8 cellular contexts compared by ENCODE assay signal in genomic region chr13:111216166-111216960, GRCh38.
DNase-seq lines count a peak whose midpoint lies in the region; ATAC-seq and TF ChIP-seq lines count a peak whose summit lies in the region.

No MANE protein-coding gene starts in this region.

- CTCF ChIA-PET in CD4-positive, alpha-beta memory T cell (lab: Charles Lee; ENCODE audit: partially characterized antibody): interaction anchor here (0.7 to 11.9 kb wide), 11 partner anchors 9 to 160 kb away, joined by 3 to 144 read pairs (median 4); no protein-coding TSS in a partner anchor

- peak overlapping the region in 5 of 7 donors; percentile 39 to 82 (median 60) for H3K27ac Mint-ChIP-seq in CD4-positive, alpha-beta memory T cell

- peaks cover 8% of the 10 kb centered on the region for H3K36me3 ChIP-seq in CD4-positive, alpha-beta memory T cell (ENCODE audit: insufficient read depth, low read length)
- peaks cover 59% of the 10 kb centered on the region for H3K36me3 ChIP-seq in OCI-LY1 (ENCODE audit: insufficient read depth, low read length)

- intact Hi-C loops in CD4-positive, alpha-beta memory T cell (cut with micrococcal nuclease): loop anchor here (1.0 kb wide), 1 partner anchor 149 kb away; no protein-coding TSS in a partner anchor

- H3K4me3 ChIP-seq in CD4-positive, alpha-beta memory T cell (ENCODE audit: low read length in 2 of 2): no peak overlapping the region
- peak overlapping the region; percentile 4 for H3K4me3 ChIP-seq in OCI-LY1 (ENCODE audit: low read depth, low read length, poor library complexity, severe bottlenecking)

- no peaks in the 10 kb centered on the region for H3F3A ChIP-seq in OCI-LY1 (ENCODE audit: insufficient read depth, low read length)

- peaks cover 0 to 28% of the 10 kb centered on the region in 2 donors for H3K36me3 Mint-ChIP-seq in CD4-positive, alpha-beta memory T cell

- POLR2A ChIA-PET in CD4-positive, alpha-beta memory T cell (lab: Charles Lee; ENCODE audit: partially characterized antibody): interaction anchor here (1.0 to 1.9 kb wide), 3 partner anchors 27 to 301 kb away, joined by 3 to 6 read pairs (median 4); partner anchors contain the start of gene ANKRD10

- no peaks in the 10 kb centered on the region for H4K20me1 ChIP-seq in OCI-LY1 (ENCODE audit: insufficient read depth, low read length)

- no peaks in the 10 kb centered on the region for H3K27me3 Mint-ChIP-seq in CD4-positive, alpha-beta memory T cell

- H3K4me3 Mint-ChIP-seq in CD4-positive, alpha-beta memory T cell: no peak overlapping the region

- H3K4me2 ChIP-seq in OCI-LY1 (ENCODE audit: low read length): peak overlapping the region; percentile 64

- H3K9me3 Mint-ChIP-seq in CD4-positive, alpha-beta memory T cell: no peaks in the 10 kb centered on the region

- DNase-seq in CD4-positive, alpha-beta memory T cell: peak in 4 of 5 donors; percentile 14 to 32 (median 23)
- DNase-seq in amniotic epithelial cell (ENCODE audit: low read depth) (peak; percentile 34), islet precursor cell (peak; percentile 85), SW 1271 (lab: John Stamatoyannopoulos, UW) (no peak), NCI-H446 (lab: John Stamatoyannopoulos, UW) (no peak)
- DNase-seq in stimulated activated CD8-positive, alpha-beta memory T cell treated with anti-CD3 and anti-CD28 coated beads, Interleukin-4, amount 100 ng/mL, for 24 hours (ENCODE audit: low read depth): peak; percentile 18

- no peaks in the 10 kb centered on the region for H3K9me2 ChIP-seq in OCI-LY1 (ENCODE audit: low read depth, low read length)

- H3K27ac ChIP-seq in CD4-positive, alpha-beta memory T cell (ENCODE audit: low read depth, low read length): no peak overlapping the region
- peak overlapping the region; percentile 81 for H3K27ac ChIP-seq in OCI-LY1 (ENCODE audit: low read depth, low read length, poor library complexity, severe bottlenecking)

- peaks cover 30 to 52% (median 35%) of the 10 kb centered on the region in 4 donors for H3K4me1 Mint-ChIP-seq in CD4-positive, alpha-beta memory T cell

- no peaks in the 10 kb centered on the region for H3K27me3 ChIP-seq in CD4-positive, alpha-beta memory T cell (ENCODE audit: insufficient read depth, low read length)
- no peaks in the 10 kb centered on the region for H3K27me3 ChIP-seq in OCI-LY1 (ENCODE audit: insufficient read depth, low read length)

- H3K79me2 ChIP-seq in OCI-LY1 (ENCODE audit: insufficient read depth, low read length): peaks cover 70% of the 10 kb centered on the region

- peak; percentile 56 for ATAC-seq in GM19351 (IDR thresholded peaks at IDR 0.05; ENCODE audit: unreplicated experiment)

- H3K4me1 ChIP-seq in CD4-positive, alpha-beta memory T cell (ENCODE audit: insufficient read depth, low read length): no peaks in the 10 kb centered on the region
- H3K4me1 ChIP-seq in OCI-LY1 (ENCODE audit: insufficient read depth, low read length, severe bottlenecking): peaks cover 53% of the 10 kb centered on the region

- no peak overlapping the region for H2AFZ ChIP-seq in OCI-LY1 (ENCODE audit: low read length)

- peak; percentile 84 for TF ChIP-seq CTCF in OCI-LY1 (IDR thresholded peaks at IDR 0.05; ENCODE audit: low read length)

- no peaks in the 10 kb centered on the region for H3K9me3 ChIP-seq in CD4-positive, alpha-beta memory T cell (ENCODE audit: control insufficient read depth in 1 of 2, low read length in 2 of 2)
- H3K9me3 ChIP-seq in OCI-LY1 (ENCODE audit: low read length): no peaks in the 10 kb centered on the region

- peak overlapping the region; percentile 50; the same call in 1 of the 2 replicates for H3K9ac ChIP-seq in OCI-LY1 (ENCODE audit: low read length)

Comparison
In these comparisons a context has a peak if more than half of its experiments do, and no peak if none do; other contexts are left out.
1. DNase-seq: peak in CD4-positive, alpha-beta memory T cell (4 of 5), amniotic epithelial cell (single experiment), islet precursor cell (single experiment) and stimulated activated CD8-positive, alpha-beta memory T cell treated with anti-CD3 and anti-CD28 coated beads, Interleukin-4, amount 100 ng/mL, for 24 hours (single experiment); none in SW 1271 (0 of 2) and NCI-H446 (0 of 2).